Comparison of ENCODE assay signal across 9 cellular contexts in the genomic region with DNA sequence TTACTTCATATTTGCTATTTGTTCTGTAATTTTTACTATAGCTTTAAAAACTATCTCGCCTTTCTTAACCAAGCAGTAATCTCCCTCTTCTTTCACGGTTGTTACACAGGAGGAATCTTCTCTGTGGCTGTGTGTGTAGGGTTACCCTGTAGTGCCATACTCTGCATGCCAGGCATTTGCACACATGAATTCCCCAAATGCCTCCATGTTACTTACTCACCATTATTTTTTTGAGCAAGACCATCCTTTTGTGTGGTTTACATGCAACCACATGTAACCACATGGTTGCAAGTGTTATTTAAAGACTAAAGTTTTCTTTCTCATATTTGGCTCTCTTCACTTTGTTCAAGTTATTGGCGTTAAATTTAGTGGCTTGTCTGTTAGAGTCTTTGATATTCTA. TPM values are rescaled to one million over a fixed set of nuclear protein-coding genes. Genes with fewer than 3 reads are reported as not detected.
DNase-seq lines count a peak whose midpoint lies in the region; ATAC-seq, FAIRE-seq and TF ChIP-seq lines count a peak whose summit lies in the region.
"Had no signal": no experiment of that assay in that cellular context is flagged by ENCODE, and none has a peak within 500 bp of the region (broad histone marks: within the 10 kb centered on the region; RNA-seq: fewer than 3 reads in every experiment).

No MANE protein-coding gene starts in this region.

- H2AFZ ChIP-seq in OCI-LY7 (ENCODE audit: low read length): no peak overlapping the region

- DNase-seq in GM12891 (ENCODE audit: insufficient read length, low spot score) (no peak), dedifferentiated amniotic fluid mesenchymal stem cell (ENCODE audit: extremely low spot score) (peak; percentile 47), endodermal cell (no peak), putamen (ENCODE audit: low spot score) (no peak), OCI-LY7 (ENCODE audit: low spot score) (no peak), KBM-7 (no peak)
- DNase-seq: effector CD4-positive, alpha-beta T cell had no signal

- FAIRE-seq in GM12891 (lab: Jason Lieb, UNC): peak; percentile 5

- peaks cover 4% of the 10 kb centered on the region for H3K9me3 Mint-ChIP-seq in endodermal cell

- H3K27me3 ChIP-seq in endodermal cell (ENCODE audit: control insufficient read depth, insufficient read depth, low read length, poor library complexity, severe bottlenecking): no peaks in the 10 kb centered on the region

- no peak for TF ChIP-seq CTCF in endodermal cell (conservative IDR thresholded peaks at IDR 0.05)
- TF ChIP-seq CTCF in OCI-LY7 (conservative IDR thresholded peaks at IDR 0.05; ENCODE audit: low read length): no peak

- H3K36me3 ChIP-seq in endodermal cell (ENCODE audit: control insufficient read depth, insufficient read depth, low read length) (peaks cover 16% of the 10 kb centered on the region), OCI-LY7 (ENCODE audit: insufficient read depth, low read length) (peaks cover 44% of the 10 kb centered on the region)

- CTCF ChIA-PET in OCI-LY7 (lab: Charles Lee; ENCODE audit: unreplicated experiment): no interaction called here

- no peaks in the 10 kb centered on the region for H3K4me1 ChIP-seq in endodermal cell (ENCODE audit: control insufficient read depth, insufficient read depth, low read length)
- H3K4me1 ChIP-seq in OCI-LY7 (ENCODE audit: insufficient read depth, low read length, poor library complexity, severe bottlenecking): no peaks in the 10 kb centered on the region

- H3K9me3 ChIP-seq in endodermal cell (ENCODE audit: control insufficient read depth, low read length) (peaks cover 16% of the 10 kb centered on the region), OCI-LY7 (ENCODE audit: low read length) (no peaks in the 10 kb centered on the region)

- no peak overlapping the region for H3K4me3 ChIP-seq in endodermal cell (ENCODE audit: low read length)
- no peak overlapping the region for H3K4me3 ChIP-seq in OCI-LY7 (ENCODE audit: low read depth, low read length, poor library complexity, severe bottlenecking)

- in situ Hi-C loops in KBM-7 (cut with MboI; ENCODE audit: low pct_unique_long_range_greater_than_20kb, low sequenced_read_pairs): no loop called here

- H3K27ac ChIP-seq in endodermal cell (ENCODE audit: low read depth, low read length) (no peak overlapping the region), OCI-LY7 (ENCODE audit: low read depth, low read length, poor library complexity, severe bottlenecking) (no peak overlapping the region)

- WGBS in endodermal cell (ENCODE audit: insufficient coverage in 1 of 2, insufficient read length in 1 of 2), 2 experiments: 91 to 100% methylated on average over 1 to 3 of the region's 3 CpGs

- BruUV-seq in OCI-LY7 (replicated peaks; lab: Mats Ljungman, UMichigan): no TSS peak

- no peak overlapping the region for H3K4me2 ChIP-seq in OCI-LY7 (ENCODE audit: low read length)

- no peaks in the 10 kb centered on the region for H3K9me2 ChIP-seq in OCI-LY7 (ENCODE audit: insufficient read depth, low read length)

- peaks cover 52% of the 10 kb centered on the region for H3K36me3 Mint-ChIP-seq in endodermal cell (ENCODE audit: low read depth)

- H3K27me3 Mint-ChIP-seq in endodermal cell (ENCODE audit: insufficient read depth): no peaks in the 10 kb centered on the region

- H3K9ac ChIP-seq in endodermal cell (ENCODE audit: extremely low read depth, low read length, poor library complexity, severe bottlenecking): no peak overlapping the region

- ATAC-seq in GM21381 (IDR thresholded peaks at IDR 0.05; ENCODE audit: unreplicated experiment): peak; percentile 98
- ATAC-seq in HG03432 (IDR thresholded peaks at IDR 0.05; ENCODE audit: unreplicated experiment): peak; percentile 96

- H3K4me3 Mint-ChIP-seq in endodermal cell: no peak overlapping the region

- POLR2A ChIA-PET in OCI-LY7 (lab: Charles Lee): no interaction called here

- intact Hi-C loops in OCI-LY7 (cut with micrococcal nuclease; ENCODE audit: unreplicated experiment): no loop called here

- H3K4me1 Mint-ChIP-seq in endodermal cell: no peaks in the 10 kb centered on the region

- H3K79me2 ChIP-seq in OCI-LY7 (ENCODE audit: insufficient read depth, low read depth, low read length): no peaks in the 10 kb centered on the region

- no peaks in the 10 kb centered on the region for H4K20me1 ChIP-seq in OCI-LY7 (ENCODE audit: insufficient read depth, low read length)

- H3K27ac Mint-ChIP-seq in endodermal cell: no peak overlapping the region

- TF ChIP-seq POLR2A in GM12891 (IDR thresholded peaks at IDR 0.05; ENCODE audit: low read depth, low read length): no peak

TF ChIP-seq in GM12891, 5 proteins besides CTCF, POLR2A, EP300 and RAD21:
- TF ChIP-seq SPI1 (IDR thresholded peaks at IDR 0.05; ENCODE audit: low read depth, low read length): no peak
- no peak for TF ChIP-seq TAF1 (IDR thresholded peaks at IDR 0.05; ENCODE audit: low read depth, low read length)
- no peak for TF ChIP-seq PAX5 (IDR thresholded peaks at IDR 0.05; ENCODE audit: insufficient read depth, low read length, severe bottlenecking)
- no peak for TF ChIP-seq POU2F2 (IDR thresholded peaks at IDR 0.05; ENCODE audit: low read depth, low read length)
- no peak for TF ChIP-seq POLR2AphosphoS5 (IDR thresholded peaks at IDR 0.05; ENCODE audit: low read depth, low read length)

RNA-seq across cellular contexts. Expression of a gene that starts 45.5 kb away (rescaled TPM):
- 5.7 TPM for polyA plus RNA-seq in GM12891 (2012; ENCODE audit: low read depth, missing spikeins)
- 10 to 100 TPM; 26.0 to 28.7 TPM for total RNA-seq in endodermal cell
- 25.4 TPM for polyA plus RNA-seq in endodermal cell (2013, experiment 1 of 2)
- 20.9 TPM for polyA plus RNA-seq in endodermal cell (2013, experiment 2 of 2)
- total RNA-seq in OCI-LY7 (2014; rRNA removed; shearing (Covaris generic)): 18.5 and 26.2 TPM in 2 replicates
- 38.8 and 46.3 TPM in 2 replicates for total RNA-seq in OCI-LY7 (2022)

RNA-seq across cellular contexts. Expression of a gene that starts 46.7 kb away (rescaled TPM):
- polyA plus RNA-seq in GM12891 (2012; ENCODE audit: low read depth, missing spikeins): not detected
- total RNA-seq in endodermal cell: under 1 TPM; 0.53 to 0.86 TPM
- polyA plus RNA-seq in endodermal cell (2013, experiment 1 of 2): 1.3 TPM
- 1.1 TPM for polyA plus RNA-seq in endodermal cell (2013, experiment 2 of 2)
- total RNA-seq in OCI-LY7 (2014; rRNA removed; shearing (Covaris generic)): not detected in 2 replicates
- total RNA-seq in OCI-LY7 (2022): not detected in 2 replicates
